8 cellular contexts compared by ENCODE assay signal in the genomic region with DNA sequence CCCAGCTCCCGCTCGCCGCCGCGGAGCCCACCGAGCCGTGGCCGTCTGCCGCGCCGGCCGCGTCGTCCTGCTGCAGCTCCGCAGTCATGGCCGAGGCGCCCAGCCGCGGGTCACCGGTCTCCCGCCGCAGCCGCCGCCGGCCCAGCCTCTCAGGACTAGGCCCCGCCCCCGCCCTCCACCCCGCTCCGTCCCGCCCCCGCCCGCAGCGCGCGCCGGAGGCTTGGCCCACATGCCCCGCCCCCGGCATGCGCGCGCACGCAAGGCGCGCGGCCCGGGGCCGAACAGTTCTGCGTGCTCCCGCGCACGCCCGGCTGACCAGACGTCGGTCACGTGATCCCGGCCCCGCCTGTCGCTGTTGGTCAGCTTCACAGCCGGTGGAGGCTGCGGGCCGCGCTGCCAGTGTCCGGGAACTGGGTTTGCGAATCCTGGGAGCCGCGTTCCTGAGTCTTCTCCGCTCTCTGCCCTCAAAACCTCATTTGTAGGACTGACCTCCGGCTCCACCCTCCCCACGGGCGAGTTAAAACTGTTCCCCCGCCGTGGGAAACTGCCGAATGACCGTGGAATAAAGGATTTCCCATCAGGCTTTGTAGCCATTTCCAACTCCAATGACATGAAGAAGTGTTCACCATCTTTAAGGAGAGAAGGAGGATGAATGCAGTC. TPM values are rescaled to one million over a fixed set of nuclear protein-coding genes. Genes with fewer than 3 reads are reported as not detected.
DNase-seq lines count a peak whose midpoint lies in the region; ATAC-seq and TF ChIP-seq lines count a peak whose summit lies in the region.

A gene with protein sequence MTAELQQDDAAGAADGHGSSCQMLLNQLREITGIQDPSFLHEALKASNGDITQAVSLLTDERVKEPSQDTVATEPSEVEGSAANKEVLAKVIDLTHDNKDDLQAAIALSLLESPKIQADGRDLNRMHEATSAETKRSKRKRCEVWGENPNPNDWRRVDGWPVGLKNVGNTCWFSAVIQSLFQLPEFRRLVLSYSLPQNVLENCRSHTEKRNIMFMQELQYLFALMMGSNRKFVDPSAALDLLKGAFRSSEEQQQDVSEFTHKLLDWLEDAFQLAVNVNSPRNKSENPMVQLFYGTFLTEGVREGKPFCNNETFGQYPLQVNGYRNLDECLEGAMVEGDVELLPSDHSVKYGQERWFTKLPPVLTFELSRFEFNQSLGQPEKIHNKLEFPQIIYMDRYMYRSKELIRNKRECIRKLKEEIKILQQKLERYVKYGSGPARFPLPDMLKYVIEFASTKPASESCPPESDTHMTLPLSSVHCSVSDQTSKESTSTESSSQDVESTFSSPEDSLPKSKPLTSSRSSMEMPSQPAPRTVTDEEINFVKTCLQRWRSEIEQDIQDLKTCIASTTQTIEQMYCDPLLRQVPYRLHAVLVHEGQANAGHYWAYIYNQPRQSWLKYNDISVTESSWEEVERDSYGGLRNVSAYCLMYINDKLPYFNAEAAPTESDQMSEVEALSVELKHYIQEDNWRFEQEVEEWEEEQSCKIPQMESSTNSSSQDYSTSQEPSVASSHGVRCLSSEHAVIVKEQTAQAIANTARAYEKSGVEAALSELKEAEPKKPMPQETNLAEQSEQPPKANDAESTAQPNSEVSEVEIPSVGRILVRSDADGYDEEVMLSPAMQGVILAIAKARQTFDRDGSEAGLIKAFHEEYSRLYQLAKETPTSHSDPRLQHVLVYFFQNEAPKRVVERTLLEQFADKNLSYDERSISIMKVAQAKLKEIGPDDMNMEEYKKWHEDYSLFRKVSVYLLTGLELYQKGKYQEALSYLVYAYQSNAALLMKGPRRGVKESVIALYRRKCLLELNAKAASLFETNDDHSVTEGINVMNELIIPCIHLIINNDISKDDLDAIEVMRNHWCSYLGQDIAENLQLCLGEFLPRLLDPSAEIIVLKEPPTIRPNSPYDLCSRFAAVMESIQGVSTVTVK (minus strand): TSS at position 159 of the 660 bp plus-strand sequence. CDS start 71 bp downstream, at position 88.

- peaks cover 6 to 7% of the 10 kb centered on the region in 2 donors for H3K36me3 Mint-ChIP-seq in CD4-positive, alpha-beta memory T cell
- peaks cover 32% of the 10 kb centered on the region for H3K36me3 Mint-ChIP-seq in activated CD8-positive, alpha-beta T cell treated with anti-CD3 and anti-CD28 coated beads, Interleukin-2, amount 10 ng/mL, durations not matched to agents 7 days and 5 days (ENCODE audit: low read depth)

- intact Hi-C loops in CD4-positive, alpha-beta memory T cell (cut with micrococcal nuclease): loop anchor here (1.0 to 5.0 kb wide), 4 partner anchors 103 to 563 kb away; a partner anchor contains a TSS
- intact Hi-C loops in lower lobe of right lung (cut with DNase I): no loop called here

- no peak for TF ChIP-seq CTCF in lower lobe of right lung (IDR thresholded peaks at IDR 0.05)

- CTCF ChIA-PET in CD4-positive, alpha-beta memory T cell (lab: Charles Lee; ENCODE audit: partially characterized antibody): interaction anchor here (1.7 kb wide), 1 partner anchor 23 kb away, joined by 4 read pairs; no protein-coding TSS in a partner anchor
- CTCF ChIA-PET in activated CD8-positive, alpha-beta T cell treated with anti-CD3 and anti-CD28 coated beads, Interleukin-2, amount 10 ng/mL, durations not matched to agents 7 days and 5 days (lab: Charles Lee): interaction anchor here (1.0 kb wide), 1 partner anchor 102 kb away, joined by 3 read pairs; a partner anchor contains a TSS

- H3K27me3 ChIP-seq in CD4-positive, alpha-beta memory T cell (ENCODE audit: insufficient read depth, low read length): no peaks in the 10 kb centered on the region
- H3K27me3 ChIP-seq in lower lobe of right lung (ENCODE audit: low read depth): no peaks in the 10 kb centered on the region

- H3K4me1 ChIP-seq in CD4-positive, alpha-beta memory T cell (ENCODE audit: insufficient read depth, low read length): peaks cover 24% of the 10 kb centered on the region
- peaks cover 31% of the 10 kb centered on the region for H3K4me1 ChIP-seq in lower lobe of right lung

- peak; percentile 89 for ATAC-seq in GM19452 (IDR thresholded peaks at IDR 0.05; ENCODE audit: unreplicated experiment)
- peak; percentile 28 for ATAC-seq in HG03575 (IDR thresholded peaks at IDR 0.05; ENCODE audit: extremely low read depth, insufficient number of reproducible peaks, low FRiP score, unreplicated experiment)
- peak; percentile 83 for ATAC-seq in activated CD8-positive, alpha-beta T cell treated with anti-CD3 and anti-CD28 coated beads, Interleukin-2, amount 10 ng/mL, durations not matched to agents 7 days and 5 days
- ATAC-seq in lower lobe of right lung: peak; percentile 96 to 99

- no peaks in the 10 kb centered on the region for H3K27me3 Mint-ChIP-seq in CD4-positive, alpha-beta memory T cell
- H3K27me3 Mint-ChIP-seq in activated CD8-positive, alpha-beta T cell treated with anti-CD3 and anti-CD28 coated beads, Interleukin-2, amount 10 ng/mL, durations not matched to agents 7 days and 5 days (ENCODE audit: low read depth): no peaks in the 10 kb centered on the region

- H3K4me3 Mint-ChIP-seq in CD4-positive, alpha-beta memory T cell: peak within 1 kb of the TSS; percentile 98 to 100 (median 99)
- H3K4me3 Mint-ChIP-seq in activated CD8-positive, alpha-beta T cell treated with anti-CD3 and anti-CD28 coated beads, Interleukin-2, amount 10 ng/mL, durations not matched to agents 7 days and 5 days: peak within 1 kb of the TSS; percentile 97

- no peaks in the 10 kb centered on the region for H3K36me3 ChIP-seq in CD4-positive, alpha-beta memory T cell (ENCODE audit: insufficient read depth, low read length)
- H3K36me3 ChIP-seq in lower lobe of right lung: no peaks in the 10 kb centered on the region

- H3K9me3 Mint-ChIP-seq in CD4-positive, alpha-beta memory T cell: peaks cover 0 to 3% (median 0%) of the 10 kb centered on the region in 8 donors
- no peaks in the 10 kb centered on the region for H3K9me3 Mint-ChIP-seq in activated CD8-positive, alpha-beta T cell treated with anti-CD3 and anti-CD28 coated beads, Interleukin-2, amount 10 ng/mL, durations not matched to agents 7 days and 5 days (ENCODE audit: insufficient read depth)

- peaks cover 23 to 55% (median 40%) of the 10 kb centered on the region in 4 donors for H3K4me1 Mint-ChIP-seq in CD4-positive, alpha-beta memory T cell
- H3K4me1 Mint-ChIP-seq in activated CD8-positive, alpha-beta T cell treated with anti-CD3 and anti-CD28 coated beads, Interleukin-2, amount 10 ng/mL, durations not matched to agents 7 days and 5 days (ENCODE audit: low read depth): peaks cover 54% of the 10 kb centered on the region

- H3K9me3 ChIP-seq in CD4-positive, alpha-beta memory T cell (ENCODE audit: control insufficient read depth in 1 of 2, low read length in 2 of 2): no peaks in the 10 kb centered on the region
- H3K9me3 ChIP-seq in lower lobe of right lung: no peaks in the 10 kb centered on the region

- peak within 1 kb of the TSS; percentile 91 to 99 (median 98) for H3K27ac Mint-ChIP-seq in CD4-positive, alpha-beta memory T cell
- peak within 1 kb of the TSS; percentile 97 for H3K27ac Mint-ChIP-seq in activated CD8-positive, alpha-beta T cell treated with anti-CD3 and anti-CD28 coated beads, Interleukin-2, amount 10 ng/mL, durations not matched to agents 7 days and 5 days

- peak within 1 kb of the TSS; percentile 48 to 78 for H3K4me3 ChIP-seq in CD4-positive, alpha-beta memory T cell (ENCODE audit: low read length in 2 of 2)
- H3K4me3 ChIP-seq in lower lobe of right lung: peak within 1 kb of the TSS; percentile 87

- peak; percentile 71 to 84 (median 76) for DNase-seq in CD4-positive, alpha-beta memory T cell
- DNase-seq in NCI-H82 (lab: John Stamatoyannopoulos, UW) (peak; percentile 95), ecto neural progenitor cell (ENCODE audit: low spot score) (peak; percentile 99), lower lobe of right lung (peak; percentile 99)
- DNase-seq in activated CD8-positive, alpha-beta T cell treated with anti-CD3 and anti-CD28 coated beads, Interleukin-2, amount 10 ng/mL, durations not matched to agents 7 days and 5 days: peak; percentile 84
- DNase-seq in stimulated activated CD4-positive, alpha-beta T cell treated with anti-CD3 and anti-CD28 coated beads, TNF-alpha, amount 100 ng/mL, for 1 hour (ENCODE audit: low read depth in 3 of 3, low spot score in 1 of 3): peak; percentile 46 to 71 (median 54)

- peak within 1 kb of the TSS; percentile 68 for H3K27ac ChIP-seq in CD4-positive, alpha-beta memory T cell (ENCODE audit: low read depth, low read length)
- peak within 1 kb of the TSS; percentile 94 for H3K27ac ChIP-seq in lower lobe of right lung

- POLR2A ChIA-PET in CD4-positive, alpha-beta memory T cell (lab: Charles Lee; ENCODE audit: partially characterized antibody): no interaction called here
- POLR2A ChIA-PET in activated CD8-positive, alpha-beta T cell treated with anti-CD3 and anti-CD28 coated beads, Interleukin-2, amount 10 ng/mL, durations not matched to agents 7 days and 5 days (lab: Charles Lee): interaction anchor here (1.5 to 1.8 kb wide), 2 partner anchors 10 to 13 kb away, joined by 5 to 9 read pairs; no protein-coding TSS in a partner anchor

RNA-seq across cellular contexts. Expression of the gene that starts here (rescaled TPM):
- total RNA-seq in CD4-positive, alpha-beta memory T cell: 10 to 100 TPM; 17.2 to 17.3 TPM
- polyA plus RNA-seq in CD4-positive, alpha-beta memory T cell: 10 to 100 TPM; 19.3 to 22.4 TPM
- total RNA-seq in activated CD8-positive, alpha-beta T cell treated with anti-CD3 and anti-CD28 coated beads, Interleukin-2, amount 10 ng/mL, durations not matched to agents 7 days and 5 days: 10 to 100 TPM; 46.8 to 53.0 TPM
- total RNA-seq in lower lobe of right lung: 28.0 TPM

Comparison
In these comparisons a context has a peak if more than half of its experiments do, and no peak if none do; other contexts are left out.
1. Peak in every context shown above with its lines: DNase-seq, ATAC-seq, H3K4me3 ChIP-seq and H3K27ac ChIP-seq.
2. ATAC-seq: peak in every context shown above with its lines; median percentile 98 in lower lobe of right lung; 89 in GM19452; 83 in activated CD8-positive, alpha-beta T cell treated with anti-CD3 and anti-CD28 coated beads, Interleukin-2, amount 10 ng/mL, durations not matched to agents 7 days and 5 days; 28 in HG03575.